28 cellular contexts compared by ENCODE assay signal in genomic region chr1:57845041-57845440, GRCh38.
DNase-seq lines count a peak whose midpoint lies in the region; FAIRE-seq and TF ChIP-seq lines count a peak whose summit lies in the region.
"Had no signal": no experiment of that assay in that cellular context is flagged by ENCODE, and none has a peak within 500 bp of the region (broad histone marks: within the 10 kb centered on the region; RNA-seq: fewer than 3 reads in every experiment).

No MANE protein-coding gene starts in this region.

- CTCF ChIA-PET in RWPE1 (lab: Yijun Ruan, JAX): no interaction called here

- TF ChIP-seq CTCF in RWPE1 (conservative IDR thresholded peaks at IDR 0.05; ENCODE audit: low read depth) (no peak), testis (IDR thresholded peaks at IDR 0.05) (no peak)

- POLR2A ChIA-PET in RWPE1 (lab: Yijun Ruan, JAX; ENCODE audit: low non-redundant PET): no interaction called here

- DNase-seq in NCI-H345 (lab: John Stamatoyannopoulos, UW) (peak; percentile 15), NCI-H345 treated with DMSO at 0.1 percent for 48 hours (lab: John Stamatoyannopoulos, UW; ENCODE audit: unreplicated experiment) (no peak), RWPE1 (ENCODE audit: low spot score) (peak; percentile 71), epithelial cell of prostate (ENCODE audit: low read depth, low spot score) (no peak), skeletal muscle cell (ENCODE audit: low read depth) (peak; percentile 25), testis (no peak), KG1 (lab: John Stamatoyannopoulos, UW) (no peak), RCC 7860 (ENCODE audit: low spot score) (no peak)
- DNase-seq: 8988T; activated CD4-positive, alpha-beta T cell treated with anti-CD3 and anti-CD28 coated beads, Interleukin-2, amount 50 U/mL, for 4 hours; activated naive CD4-positive, alpha-beta T cell; activated T-cell treated with anti-CD3 and anti-CD28 coated beads for 4 hours; aorta; GF-D8; H9; IMR-90; left colon; MM.1S; NCI-H187; psoas muscle; SHP77 treated with DMSO at 0.1 percent for 48 hours; stimulated activated CD4-positive, alpha-beta T cell treated with anti-CD3 and anti-CD28 coated beads, Interleukin-12 subunit alpha, Interleukin-12 subunit beta, amount 100 ng/mL, for 4 hours; stimulated activated CD8-positive, alpha-beta memory T cell treated with anti-CD3 and anti-CD28 coated beads, Interleukin-4, amount 100 ng/mL, for 48 hours; T-helper 1 cell had no signal

- WGBS in testis, 2 donors: 89 to 100% methylated on average over 1 of the region's 1 CpG

- H3K4me1 ChIP-seq in testis: no peaks in the 10 kb centered on the region
- H3K4me1 ChIP-seq: BLaER1, psoas muscle had no signal

- no peaks in the 10 kb centered on the region for H3K36me3 ChIP-seq in testis (ENCODE audit: low read depth, missing control alignments)
- H3K36me3 ChIP-seq: BLaER1 had no signal

- no peaks in the 10 kb centered on the region for H3K27me3 ChIP-seq in testis
- H3K27me3 ChIP-seq: BLaER1 had no signal

- no peak overlapping the region for H3K27ac ChIP-seq in RWPE1
- H3K27ac ChIP-seq in epithelial cell of prostate: peak overlapping the region; percentile 84
- no peak overlapping the region for H3K27ac ChIP-seq in testis
- H3K27ac ChIP-seq: BLaER1, coronary artery, psoas muscle had no signal

- intact Hi-C loops in testis (cut with DNase I; ENCODE audit: low total_unique reads): no loop called here

- H3K4me3 ChIP-seq in skeletal muscle cell (ENCODE audit: low read depth, low read length) (no peak overlapping the region), testis (no peak overlapping the region)
- H3K4me3 ChIP-seq: BLaER1, coronary artery, GM12878, psoas muscle had no signal

- no peak for TF ChIP-seq POLR2A in testis (IDR thresholded peaks at IDR 0.05)

- FAIRE-seq in RCC 7860 (lab: Jason Lieb, UNC): no peak
- FAIRE-seq: GM12878, urothelium cell line had no signal

- H3K9me3 ChIP-seq in testis: no peaks in the 10 kb centered on the region
- H3K9me3 ChIP-seq: psoas muscle had no signal

Comparison
In these comparisons a context has a peak if more than half of its experiments do, and no peak if none do; other contexts are left out.
1. DNase-seq: peak in NCI-H345 (single experiment), RWPE1 (single experiment) and skeletal muscle cell (single experiment); none in NCI-H345 treated with DMSO at 0.1 percent for 48 hours (single experiment), epithelial cell of prostate (single experiment), testis (single experiment), KG1 (single experiment) and RCC 7860 (single experiment).